27 cellular contexts compared by ENCODE assay signal in the genomic region with DNA sequence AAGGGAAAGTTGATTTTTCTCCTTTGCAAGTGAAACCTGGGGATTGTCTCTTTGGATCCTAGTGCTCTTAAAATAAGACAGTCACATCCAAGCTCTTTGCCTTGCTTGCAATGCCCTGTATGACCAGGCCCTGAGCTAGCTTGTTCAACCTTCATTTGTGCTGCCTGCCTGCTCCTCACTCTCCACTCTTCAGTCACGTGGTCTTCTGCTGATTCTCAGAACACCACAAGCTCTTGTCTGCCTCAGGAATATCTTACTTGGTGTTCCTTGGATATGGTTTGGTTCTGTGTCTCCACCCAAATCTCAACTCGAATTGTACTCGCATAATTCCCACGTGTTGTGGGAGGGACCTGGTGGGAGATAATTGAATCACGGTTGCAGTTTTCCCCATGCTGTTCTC.
"Had no signal": no experiment of that assay in that cellular context is flagged by ENCODE, and none has a peak within 500 bp of the region (broad histone marks: within the 10 kb centered on the region; RNA-seq: fewer than 3 reads in every experiment).

No MANE protein-coding gene starts in this region.

- H3K9ac ChIP-seq: parathyroid adenoma had no signal

- H3K79me2 ChIP-seq: parathyroid adenoma had no signal

- H3K9me3 ChIP-seq: esophagus squamous epithelium, lower lobe of right lung, transverse colon, upper lobe of right lung, uterus had no signal

- H2AFZ ChIP-seq: parathyroid adenoma had no signal

- H3K27me3 ChIP-seq: esophagus squamous epithelium, suprapubic skin, transverse colon, upper lobe of right lung, uterus had no signal

- H3K36me3 ChIP-seq: esophagus squamous epithelium, left ventricle myocardium inferior, lower lobe of right lung, suprapubic skin, transverse colon, upper lobe of right lung, uterus had no signal

- H3K4me2 ChIP-seq: smooth muscle cell had no signal

- FAIRE-seq: endometrium, frontal cortex had no signal

- DNase-seq: cortex of kidney; effector memory CD8-positive, alpha-beta T cell; erythroblast; esophagus squamous epithelium; hypothalamus; immature natural killer cell; islet precursor cell; kidney glomerular epithelial cell; left colon; left ventricle myocardium inferior; lower lobe of right lung; naive thymus-derived CD8-positive, alpha-beta T cell; stimulated activated CD4-positive, alpha-beta T cell treated with anti-CD3 and anti-CD28 coated beads, Interleukin-12 subunit alpha, Interleukin-12 subunit beta, amount 100 ng/mL, for 4 hours; stimulated activated CD4-positive, alpha-beta T cell treated with anti-CD3 and anti-CD28 coated beads, Interleukin-1b, Interleukin-23, amount 100 ng/mL, for 48 hours; stimulated activated CD4-positive, alpha-beta T cell treated with anti-CD3 and anti-CD28 coated beads, Interleukin-4, amount 100 ng/mL, for 1 hour; stimulated activated CD8-positive, alpha-beta memory T cell treated with anti-CD3 and anti-CD28 coated beads, Interleukin-4, amount 100 ng/mL, for 48 hours; stimulated activated naive CD4-positive, alpha-beta T cell; stimulated activated naive CD8-positive, alpha-beta T cell treated with anti-CD3 and anti-CD28 coated beads, Interleukin-15, amount 100 ng/mL, for 72 hours; transverse colon; upper lobe of right lung; uterus had no signal

- H3K4me3 ChIP-seq: esophagus squamous epithelium, left ventricle myocardium inferior, lower lobe of right lung, smooth muscle cell, suprapubic skin, transverse colon, upper lobe of right lung, uterus had no signal

- H3K27ac ChIP-seq: esophagus squamous epithelium, left ventricle myocardium inferior, lower lobe of right lung, parathyroid adenoma, suprapubic skin, transverse colon, upper lobe of right lung, uterus had no signal

- ATAC-seq: effector memory CD8-positive, alpha-beta T cell; left colon; lower lobe of right lung; naive thymus-derived CD8-positive, alpha-beta T cell; sciatic nerve; stimulated activated naive CD8-positive, alpha-beta T cell treated with anti-CD3 and anti-CD28 coated beads, Interleukin-15, amount 100 ng/mL, for 72 hours; upper lobe of right lung had no signal

- H3K4me1 ChIP-seq: esophagus squamous epithelium, left ventricle myocardium inferior, lower lobe of right lung, parathyroid adenoma, suprapubic skin, transverse colon, upper lobe of right lung, uterus had no signal
